In the genomic region with DNA sequence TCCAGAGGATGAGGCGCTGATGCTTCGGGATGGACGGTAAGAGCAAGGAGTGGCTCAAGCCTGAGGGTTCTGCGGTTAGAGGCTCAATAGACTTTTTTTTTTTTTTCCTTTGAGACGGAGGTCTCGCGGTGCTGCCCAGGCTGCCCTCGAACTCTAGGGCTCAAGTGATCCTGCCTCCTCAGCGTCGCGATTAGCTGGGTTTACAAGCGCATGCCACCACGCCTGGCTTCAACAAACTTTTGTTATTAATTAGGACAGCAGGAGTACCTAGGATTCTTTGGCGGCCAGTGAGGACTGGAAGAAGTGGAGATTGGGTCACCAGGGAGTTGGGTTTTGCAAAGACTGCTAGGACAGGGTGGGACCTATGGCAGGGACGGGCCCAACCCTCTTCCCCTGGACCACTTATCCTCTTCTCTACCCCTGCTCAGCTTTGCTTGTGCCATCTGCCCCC, we compare ENCODE assay signal across 8 cellular contexts. TPM values are rescaled to one million over a fixed set of nuclear protein-coding genes. Genes with fewer than 3 reads are reported as not detected.
DNase-seq lines count a peak whose midpoint lies in the region; ATAC-seq and TF ChIP-seq lines count a peak whose summit lies in the region.

No MANE protein-coding gene starts in this region.

- no peak for ATAC-seq in memory B cell (ENCODE audit: low read depth)

- peaks cover 34% of the 10 kb centered on the region for H3K4me1 Mint-ChIP-seq in chondrocyte (ENCODE audit: low read depth)
- peaks cover 21% of the 10 kb centered on the region for H3K4me1 Mint-ChIP-seq in memory B cell

- H3K36me3 Mint-ChIP-seq in chondrocyte (ENCODE audit: low read depth) (peaks cover 13% of the 10 kb centered on the region), memory B cell (peaks cover 18% of the 10 kb centered on the region)

- DNase-seq in NCI-H82 (lab: John Stamatoyannopoulos, UW): peak; percentile 62
- no peak for DNase-seq in NCI-H82 treated with DMSO at 0.1 percent for 48 hours (lab: John Stamatoyannopoulos, UW; ENCODE audit: unreplicated experiment)
- DNase-seq in NOMO-1 (lab: John Stamatoyannopoulos, UW; ENCODE audit: unreplicated experiment in 2 of 2): peak; percentile 6 to 35
- no peak for DNase-seq in chondrocyte (ENCODE audit: low spot score)
- no peak for DNase-seq in memory B cell (ENCODE audit: low spot score in 2 of 2)
- DNase-seq in stimulated activated CD4-positive, alpha-beta T cell treated with anti-CD3 and anti-CD28 coated beads, Interleukin-2, amount 100 ng/mL, for 48 hours: no peak
- no peak for DNase-seq in HT-29 (ENCODE audit: low spot score)
- no peak for DNase-seq in GOT3 (lab: John Stamatoyannopoulos, UW)

- peak overlapping the region; percentile 99 for H3K27ac Mint-ChIP-seq in chondrocyte (ENCODE audit: unreplicated experiment)
- H3K27ac Mint-ChIP-seq in memory B cell: peak overlapping the region; percentile 84

- no peak for TF ChIP-seq CTCF in chondrocyte (IDR thresholded peaks at IDR 0.05)

- peak overlapping the region; percentile 97 for H3K4me3 Mint-ChIP-seq in chondrocyte (ENCODE audit: unreplicated experiment)
- H3K4me3 Mint-ChIP-seq in memory B cell: peak overlapping the region; percentile 95

- H3K9me3 Mint-ChIP-seq in chondrocyte (ENCODE audit: low read depth): no peaks in the 10 kb centered on the region
- H3K9me3 Mint-ChIP-seq in memory B cell: no peaks in the 10 kb centered on the region

- H3K27me3 Mint-ChIP-seq in chondrocyte (ENCODE audit: low read depth) (no peaks in the 10 kb centered on the region), memory B cell (no peaks in the 10 kb centered on the region)

RNA-seq across cellular contexts. Expression of gene SCNM1, which starts 0.6 kb away (rescaled TPM):
- total RNA-seq in chondrocyte: 39.6 to 44.3 TPM (median 40.7 TPM) in 3 replicates
- 37.6 and 48.4 TPM in 2 replicates for total RNA-seq in HT-29 (2014; rRNA removed; shearing (Covaris generic))

RNA-seq across cellular contexts. Expression of gene LYSMD1, which starts 0.8 kb away (rescaled TPM):
- 9.3 to 10.0 TPM (median 9.9 TPM) in 3 replicates for total RNA-seq in chondrocyte
- total RNA-seq in HT-29 (2014; rRNA removed; shearing (Covaris generic)): 0.43 and 0.60 TPM in 2 replicates

RNA-seq across cellular contexts. Expression of gene TMOD4, which starts 9.2 kb away (rescaled TPM):
- total RNA-seq in chondrocyte: 0.60 to 1.9 TPM in 2 of 3 replicates, not detected in the other
- not detected in 2 replicates for total RNA-seq in HT-29 (2014; rRNA removed; shearing (Covaris generic))

RNA-seq across cellular contexts. Expression of gene TNFAIP8L2, which starts 10.1 kb away (rescaled TPM):
- not detected in 3 replicates for total RNA-seq in chondrocyte
- total RNA-seq in HT-29 (2014; rRNA removed; shearing (Covaris generic)): not detected in 2 replicates

RNA-seq across cellular contexts. Expression of gene SEMA6C, which starts 20.1 kb away (rescaled TPM):
- total RNA-seq in chondrocyte: 7.0 to 9.2 TPM (median 8.9 TPM) in 3 replicates
- total RNA-seq in HT-29 (2014; rRNA removed; shearing (Covaris generic)): 0.13 TPM in 1 of 2 replicates, not detected in the other

Comparison
In these comparisons a context has a peak if more than half of its experiments do, and no peak if none do; other contexts are left out.
1. DNase-seq: peak in NCI-H82 (single experiment) and NOMO-1 (2 of 2); none in NCI-H82 treated with DMSO at 0.1 percent for 48 hours (single experiment), chondrocyte (single experiment), memory B cell (0 of 2), stimulated activated CD4-positive, alpha-beta T cell treated with anti-CD3 and anti-CD28 coated beads, Interleukin-2, amount 100 ng/mL, for 48 hours (0 of 2), HT-29 (single experiment) and GOT3 (single experiment).